Comparison of ENCODE assay signal across 28 cellular contexts in the genomic region with DNA sequence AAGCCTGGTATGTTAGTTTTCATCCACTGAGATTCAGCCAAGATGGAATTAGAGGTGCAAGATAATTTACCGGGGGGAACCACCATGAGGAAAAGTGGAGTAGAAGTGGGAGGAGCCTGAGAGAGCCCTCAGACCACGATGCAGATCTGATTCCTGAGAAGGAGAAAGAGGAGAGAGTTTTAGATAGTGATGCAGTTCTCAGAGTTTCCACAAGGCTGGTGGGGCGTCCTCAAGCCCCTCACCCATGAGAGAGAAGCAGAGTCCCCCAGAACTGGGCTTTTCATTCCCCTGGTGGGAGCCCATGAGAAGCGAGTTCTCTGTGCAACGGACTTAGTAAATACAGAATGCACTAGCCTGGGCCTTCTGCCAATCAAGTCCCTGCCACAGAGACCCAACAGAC. TPM values are rescaled to one million over a fixed set of nuclear protein-coding genes. Genes with fewer than 3 reads are reported as not detected.
DNase-seq lines count a peak whose midpoint lies in the region; ATAC-seq and TF ChIP-seq lines count a peak whose summit lies in the region.
"Had no signal": no experiment of that assay in that cellular context is flagged by ENCODE, and none has a peak within 500 bp of the region (broad histone marks: within the 10 kb centered on the region; RNA-seq: fewer than 3 reads in every experiment).

No MANE protein-coding gene starts in this region.

- H3K27me3 ChIP-seq in BLaER1, result no peaks in the 10 kb centered on the region
- H3K27me3 ChIP-seq in thyroid gland, result no peaks in the 10 kb centered on the region

- H3K4me3 ChIP-seq in BLaER1 (no peak overlapping the region), thyroid gland (replicated peaks in 1 of 3) (no peak overlapping the region)
- H3K4me3 ChIP-seq: PC-9, SJSA1 had no signal

- H3K9me3 ChIP-seq in BLaER1, result no peaks in the 10 kb centered on the region
- no peaks in the 10 kb centered on the region for H3K9me3 ChIP-seq in thyroid gland

- intact Hi-C loops in thyroid gland (cut with DNase I), result no loop called here

- H3K4me1 ChIP-seq in BLaER1 (no peaks in the 10 kb centered on the region), thyroid gland (no peaks in the 10 kb centered on the region)
- H3K4me1 ChIP-seq: SJSA1 had no signal

- POLR2A ChIA-PET in WTC11 (lab: Charles Lee), result no interaction called here

- H3K27ac ChIP-seq in BLaER1, result no peak overlapping the region
- no peak overlapping the region for H3K27ac ChIP-seq in thyroid gland
- H3K27ac ChIP-seq: KMS-11, PC-9, SJSA1 had no signal

- H4K20me1 ChIP-seq in BLaER1, result no peaks in the 10 kb centered on the region

- peaks cover 4% of the 10 kb centered on the region; the same call in 1 of the 2 replicates for H3K27me3 Mint-ChIP-seq in WTC11 (ENCODE audit: low read depth)
- no peaks in the 10 kb centered on the region for H3K27me3 Mint-ChIP-seq in glutamatergic neuron (ENCODE audit: unreplicated experiment)

- H3K4me1 Mint-ChIP-seq in WTC11 (peaks cover 5% of the 10 kb centered on the region; the same call in 1 of the 2 replicates), glutamatergic neuron (ENCODE audit: low read depth, unreplicated experiment) (no peaks in the 10 kb centered on the region)
- H3K4me1 Mint-ChIP-seq: B cell; CD14-positive monocyte; CD8-positive, alpha-beta memory T cell; IgD-negative memory B cell; T-cell had no signal

- DNase-seq in WTC11 (ENCODE audit: low spot score) (peak; percentile 33), glutamatergic neuron (no peak), HUDEP-2 (lab: John Stamatoyannopoulos, UW; ENCODE audit: unreplicated experiment in 76 of 76) (no peak), thyroid gland (no peak)
- DNase-seq: CD8-positive, alpha-beta memory T cell; DMS 273 treated with DMSO at 0.1 percent for 48 hours; DMS79; GF-D8; NCI-H1048; NCI-H1436; NCI-H187; NCI-H2081 treated with DMSO at 0.1 percent for 48 hours; NCI-H2171; NCI-H226; NCI-H510A; NK-92 treated with Interleukin-12 subunit alpha and Interleukin-12 subunit beta, amount 100 ng/mL, for 24 hours; PC-9; Right ventricle myocardium superior; T-cell had no signal

- H3K36me3 ChIP-seq in BLaER1, result no peaks in the 10 kb centered on the region
- H3K36me3 ChIP-seq in thyroid gland, result no peaks in the 10 kb centered on the region
- H3K36me3 ChIP-seq: SJSA1 had no signal

- H3K36me3 Mint-ChIP-seq in WTC11 (no peaks in the 10 kb centered on the region), glutamatergic neuron (ENCODE audit: unreplicated experiment) (no peaks in the 10 kb centered on the region)
- H3K36me3 Mint-ChIP-seq: CD14-positive monocyte; CD8-positive, alpha-beta memory T cell; IgD-negative memory B cell; T-cell had no signal

- ATAC-seq in WTC11, result peak; percentile 99
- ATAC-seq in HG02970 (IDR thresholded peaks at IDR 0.05; ENCODE audit: low FRiP score, unreplicated experiment), result no peak
- ATAC-seq: T-cell had no signal

- no peak for TF ChIP-seq POLR2A in thyroid gland (IDR thresholded peaks at IDR 0.05)

- TF ChIP-seq CTCF in GM12872 (IDR thresholded peaks at IDR 0.05; ENCODE audit: insufficient read depth, low read depth, low read length) (peak; percentile 18; the same call in 1 of the 3 replicates), WTC11 (IDR thresholded peaks at IDR 0.05) (no peak), glutamatergic neuron (IDR thresholded peaks at IDR 0.05; ENCODE audit: partially characterized antibody, unreplicated experiment) (peak; percentile 25), thyroid gland (IDR thresholded peaks at IDR 0.05) (no peak)

- WGBS in thyroid gland, 2 donors, result 17 to 27% methylated on average over 5 of the region's 5 CpGs

- peak overlapping the region; percentile 13; the same call in 1 of the 2 replicates for H3K4me2 ChIP-seq in BLaER1
- H3K4me2 ChIP-seq: KMS-11, PC-9 had no signal

- no peak overlapping the region for H3K4me3 Mint-ChIP-seq in WTC11
- H3K4me3 Mint-ChIP-seq in glutamatergic neuron (ENCODE audit: unreplicated experiment), result no peak overlapping the region
- H3K4me3 Mint-ChIP-seq: B cell; CD8-positive, alpha-beta memory T cell; IgD-negative memory B cell; T-cell had no signal

- no peak overlapping the region for H3K9ac ChIP-seq in BLaER1
- H3K9ac ChIP-seq: KMS-11 had no signal

- H3K9me3 Mint-ChIP-seq in WTC11, result no peaks in the 10 kb centered on the region
- peaks cover 2% of the 10 kb centered on the region for H3K9me3 Mint-ChIP-seq in glutamatergic neuron (ENCODE audit: unreplicated experiment)
- H3K9me3 Mint-ChIP-seq: CD8-positive, alpha-beta memory T cell; IgD-negative memory B cell; T-cell had no signal

- no peak overlapping the region for H3K27ac Mint-ChIP-seq in WTC11
- H3K27ac Mint-ChIP-seq in glutamatergic neuron (ENCODE audit: unreplicated experiment), result no peak overlapping the region
- H3K27ac Mint-ChIP-seq: B cell; CD14-positive monocyte; CD8-positive, alpha-beta memory T cell; IgD-negative memory B cell; T-cell had no signal

- CTCF ChIA-PET in WTC11 (lab: Charles Lee), result interaction anchor here (0.7 to 4.2 kb wide), 4 partner anchors 11 to 67 kb away, joined by 3 to 24 read pairs (median 3); no protein-coding TSS in a partner anchor

TF ChIP-seq in WTC11, 78 proteins besides CTCF, POLR2A, EP300 and RAD21 (continues in another document):
- TF ChIP-seq, protein P1, sequence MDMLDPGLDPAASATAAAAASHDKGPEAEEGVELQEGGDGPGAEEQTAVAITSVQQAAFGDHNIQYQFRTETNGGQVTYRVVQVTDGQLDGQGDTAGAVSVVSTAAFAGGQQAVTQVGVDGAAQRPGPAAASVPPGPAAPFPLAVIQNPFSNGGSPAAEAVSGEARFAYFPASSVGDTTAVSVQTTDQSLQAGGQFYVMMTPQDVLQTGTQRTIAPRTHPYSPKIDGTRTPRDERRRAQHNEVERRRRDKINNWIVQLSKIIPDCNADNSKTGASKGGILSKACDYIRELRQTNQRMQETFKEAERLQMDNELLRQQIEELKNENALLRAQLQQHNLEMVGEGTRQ (CRISPR knock-in tag; IDR thresholded peaks at IDR 0.05), result no peak
- no peak for TF ChIP-seq CREM (CRISPR knock-in tag; IDR thresholded peaks at IDR 0.05)
- no peak for TF ChIP-seq ZNF671 (CRISPR knock-in tag; IDR thresholded peaks at IDR 0.05)
- TF ChIP-seq, protein P2, sequence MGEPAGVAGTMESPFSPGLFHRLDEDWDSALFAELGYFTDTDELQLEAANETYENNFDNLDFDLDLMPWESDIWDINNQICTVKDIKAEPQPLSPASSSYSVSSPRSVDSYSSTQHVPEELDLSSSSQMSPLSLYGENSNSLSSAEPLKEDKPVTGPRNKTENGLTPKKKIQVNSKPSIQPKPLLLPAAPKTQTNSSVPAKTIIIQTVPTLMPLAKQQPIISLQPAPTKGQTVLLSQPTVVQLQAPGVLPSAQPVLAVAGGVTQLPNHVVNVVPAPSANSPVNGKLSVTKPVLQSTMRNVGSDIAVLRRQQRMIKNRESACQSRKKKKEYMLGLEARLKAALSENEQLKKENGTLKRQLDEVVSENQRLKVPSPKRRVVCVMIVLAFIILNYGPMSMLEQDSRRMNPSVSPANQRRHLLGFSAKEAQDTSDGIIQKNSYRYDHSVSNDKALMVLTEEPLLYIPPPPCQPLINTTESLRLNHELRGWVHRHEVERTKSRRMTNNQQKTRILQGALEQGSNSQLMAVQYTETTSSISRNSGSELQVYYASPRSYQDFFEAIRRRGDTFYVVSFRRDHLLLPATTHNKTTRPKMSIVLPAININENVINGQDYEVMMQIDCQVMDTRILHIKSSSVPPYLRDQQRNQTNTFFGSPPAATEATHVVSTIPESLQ (CRISPR knock-in tag; IDR thresholded peaks at IDR 0.05), result no peak
- TF ChIP-seq, protein P3, sequence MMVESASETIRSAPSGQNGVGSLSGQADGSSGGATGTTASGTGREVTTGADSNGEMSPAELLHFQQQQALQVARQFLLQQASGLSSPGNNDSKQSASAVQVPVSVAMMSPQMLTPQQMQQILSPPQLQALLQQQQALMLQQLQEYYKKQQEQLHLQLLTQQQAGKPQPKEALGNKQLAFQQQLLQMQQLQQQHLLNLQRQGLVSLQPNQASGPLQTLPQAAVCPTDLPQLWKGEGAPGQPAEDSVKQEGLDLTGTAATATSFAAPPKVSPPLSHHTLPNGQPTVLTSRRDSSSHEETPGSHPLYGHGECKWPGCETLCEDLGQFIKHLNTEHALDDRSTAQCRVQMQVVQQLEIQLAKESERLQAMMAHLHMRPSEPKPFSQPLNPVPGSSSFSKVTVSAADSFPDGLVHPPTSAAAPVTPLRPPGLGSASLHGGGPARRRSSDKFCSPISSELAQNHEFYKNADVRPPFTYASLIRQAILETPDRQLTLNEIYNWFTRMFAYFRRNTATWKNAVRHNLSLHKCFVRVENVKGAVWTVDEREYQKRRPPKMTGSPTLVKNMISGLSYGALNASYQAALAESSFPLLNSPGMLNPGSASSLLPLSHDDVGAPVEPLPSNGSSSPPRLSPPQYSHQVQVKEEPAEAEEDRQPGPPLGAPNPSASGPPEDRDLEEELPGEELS (CRISPR knock-in tag; IDR thresholded peaks at IDR 0.05), result no peak
- TF ChIP-seq NFE2L1 (CRISPR knock-in tag; IDR thresholded peaks at IDR 0.05), result no peak
- TF ChIP-seq ZNF232 (CRISPR knock-in tag; IDR thresholded peaks at IDR 0.05), result no peak
- TF ChIP-seq, protein P4, sequence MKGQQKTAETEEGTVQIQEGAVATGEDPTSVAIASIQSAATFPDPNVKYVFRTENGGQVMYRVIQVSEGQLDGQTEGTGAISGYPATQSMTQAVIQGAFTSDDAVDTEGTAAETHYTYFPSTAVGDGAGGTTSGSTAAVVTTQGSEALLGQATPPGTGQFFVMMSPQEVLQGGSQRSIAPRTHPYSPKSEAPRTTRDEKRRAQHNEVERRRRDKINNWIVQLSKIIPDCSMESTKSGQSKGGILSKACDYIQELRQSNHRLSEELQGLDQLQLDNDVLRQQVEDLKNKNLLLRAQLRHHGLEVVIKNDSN (CRISPR knock-in tag; IDR thresholded peaks at IDR 0.05), result no peak

RNA-seq across cellular contexts. Expression of a gene that starts 18.1 kb away (rescaled TPM):
- total RNA-seq in WTC11 (2021), result 0.23 to 1.3 TPM (median 0.46 TPM) in 3 replicates
- not detected for total RNA-seq in glutamatergic neuron (ENCODE audit: unreplicated experiment)
- total RNA-seq in thyroid gland, result 1 to 10 TPM in 2 of 4 donors, not detected in 2; 1.2 to 8.8 TPM
- total RNA-seq: B cell; CD8-positive, alpha-beta memory T cell; Right ventricle myocardium superior; RPMI7951; SJSA1 had no signal

RNA-seq across cellular contexts. Expression of a gene that starts 28.8 kb away (rescaled TPM):
- total RNA-seq in WTC11 (2021), result 0.37 to 0.53 TPM (median 0.41 TPM) in 3 replicates
- 0.20 TPM for total RNA-seq in glutamatergic neuron (ENCODE audit: unreplicated experiment)
- under 1 TPM in 2 of 4 donors, not detected in 2; 0.11 to 0.13 TPM for total RNA-seq in thyroid gland
- total RNA-seq: B cell; CD8-positive, alpha-beta memory T cell; Right ventricle myocardium superior; RPMI7951; SJSA1 had no signal

RNA-seq across cellular contexts. Expression of a gene that starts 38.4 kb away (rescaled TPM):
- total RNA-seq in WTC11 (2021) (0.15 to 0.21 TPM (median 0.18 TPM) in 3 replicates), glutamatergic neuron (ENCODE audit: unreplicated experiment) (not detected), thyroid gland (not detected)
- total RNA-seq: B cell; CD8-positive, alpha-beta memory T cell; PC-9; Right ventricle myocardium superior; RPMI7951; SJSA1; T-cell had no signal

Comparison
In these comparisons a context has a peak if more than half of its experiments do, and no peak if none do; other contexts are left out.
1. CTCF ChIP-seq: peak in GM12872 (single experiment) and glutamatergic neuron (single experiment); none in WTC11 (single experiment) and thyroid gland (0 of 6).